11 cellular contexts compared by ENCODE assay signal in the genomic region with DNA sequence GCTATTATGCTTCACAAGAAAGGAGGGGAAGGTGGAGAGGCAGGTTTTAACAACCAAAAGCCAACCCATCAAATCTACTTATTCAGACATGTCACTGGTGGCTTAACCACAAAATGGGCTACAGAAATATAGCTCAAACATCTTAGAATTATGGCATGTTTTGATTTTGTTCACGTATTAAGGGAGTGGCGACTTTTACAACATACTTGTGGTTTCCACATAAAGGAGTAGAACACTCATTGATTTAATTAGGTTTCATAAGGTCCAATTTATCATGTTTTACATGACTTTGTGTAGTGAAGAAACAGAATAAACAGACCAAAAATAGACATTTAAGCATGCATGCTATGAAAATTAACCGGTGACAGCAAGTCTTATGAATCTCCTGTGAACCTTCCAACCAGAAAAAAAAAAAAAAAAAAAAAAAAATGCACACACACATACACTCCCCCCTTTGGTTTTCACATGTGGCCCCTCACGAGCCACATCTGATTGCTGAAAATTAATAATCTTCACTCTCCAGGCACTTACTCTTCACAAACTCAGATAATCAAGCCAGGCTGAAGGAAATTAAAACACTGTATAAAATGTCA. TPM values are rescaled to one million over a fixed set of nuclear protein-coding genes. Genes with fewer than 3 reads are reported as not detected.
DNase-seq lines count a peak whose midpoint lies in the region; ATAC-seq and TF ChIP-seq lines count a peak whose summit lies in the region.
"Had no signal": no experiment of that assay in that cellular context is flagged by ENCODE, and none has a peak within 500 bp of the region (broad histone marks: within the 10 kb centered on the region; RNA-seq: fewer than 3 reads in every experiment).

No MANE protein-coding gene starts in this region.

- no peaks in the 10 kb centered on the region for H3K27me3 Mint-ChIP-seq in naive B cell

- H3K4me1 ChIP-seq in DOHH2 (ENCODE audit: control insufficient read depth, low read length) (peaks cover 94% of the 10 kb centered on the region), ectodermal cell (ENCODE audit: control insufficient read depth, insufficient read depth, low read length) (peaks cover 24% of the 10 kb centered on the region)

- no peaks in the 10 kb centered on the region for H3K27me3 ChIP-seq in DOHH2 (ENCODE audit: control insufficient read depth, low read length)
- no peaks in the 10 kb centered on the region for H3K27me3 ChIP-seq in ectodermal cell (ENCODE audit: control insufficient read depth, insufficient read depth, low read length, poor library complexity, severe bottlenecking)

- peaks cover 43% of the 10 kb centered on the region for H3F3A ChIP-seq in DOHH2 (ENCODE audit: control insufficient read depth, insufficient read depth)

- H3K4me3 ChIP-seq in DOHH2 (ENCODE audit: low read length) (peak overlapping the region; percentile 77), ectodermal cell (ENCODE audit: insufficient read depth, low read depth, low read length) (peak overlapping the region; percentile 79)

- peak; percentile 46 for DNase-seq in NCI-H226
- peak; percentile 55 for DNase-seq in naive B cell
- DNase-seq in HK-2 (ENCODE audit: unreplicated experiment): no peak
- no peak for DNase-seq in stimulated activated naive CD4-positive, alpha-beta T cell (lab: John Stamatoyannopoulos, UW)
- no peak for DNase-seq in hypothalamus (lab: John Stamatoyannopoulos, UW)
- DNase-seq: cerebellar nuclear complex, GF-D8 had no signal

- H3K27ac ChIP-seq in DOHH2 (ENCODE audit: low read depth, low read length) (peak overlapping the region; percentile 98), ectodermal cell (ENCODE audit: insufficient read depth, low read depth, low read length, poor library complexity, severe bottlenecking) (no peak overlapping the region)

- H3K4me3 Mint-ChIP-seq in naive B cell: peak overlapping the region in 6 of 8 donors; percentile 6 to 68 (median 55)
- H3K4me3 Mint-ChIP-seq: mesothelial cell of epicardium had no signal

- H3K36me3 ChIP-seq in DOHH2 (ENCODE audit: control insufficient read depth, low read length) (peaks cover 17% of the 10 kb centered on the region; the same call in 1 of the 2 replicates), ectodermal cell (ENCODE audit: control insufficient read depth, insufficient read depth, low read length) (no peaks in the 10 kb centered on the region)

- H3K79me2 ChIP-seq in DOHH2 (ENCODE audit: control insufficient read depth, low read length): peaks cover 95% of the 10 kb centered on the region

- H4K20me1 ChIP-seq in DOHH2 (ENCODE audit: control insufficient read depth, insufficient read depth, low read depth, low read length): no peaks in the 10 kb centered on the region

- no peaks in the 10 kb centered on the region for H3K9me2 ChIP-seq in DOHH2 (replicated peaks; ENCODE audit: control insufficient read depth, low read length)

- peaks cover 0 to 6% (median 3%) of the 10 kb centered on the region in 7 donors for H3K9me3 Mint-ChIP-seq in naive B cell
- H3K9me3 Mint-ChIP-seq: mesothelial cell of epicardium had no signal

- H3K36me3 Mint-ChIP-seq in naive B cell: peaks cover 0 to 4% of the 10 kb centered on the region in 2 donors
- H3K36me3 Mint-ChIP-seq: mesothelial cell of epicardium had no signal

- peak; percentile 43 to 63 for ATAC-seq in naive B cell (ENCODE audit: low read depth in 2 of 2)
- ATAC-seq in HG02970 (IDR thresholded peaks at IDR 0.05; ENCODE audit: low FRiP score, unreplicated experiment): no peak

- peaks cover 32 to 40% (median 33%) of the 10 kb centered on the region in 3 donors for H3K4me1 Mint-ChIP-seq in naive B cell

- peak overlapping the region in 5 of 6 donors; percentile 1 to 84 (median 79) for H3K27ac Mint-ChIP-seq in naive B cell
- H3K27ac Mint-ChIP-seq: mesothelial cell of epicardium had no signal

- no peak for TF ChIP-seq CTCF in DOHH2 (IDR thresholded peaks at IDR 0.05; ENCODE audit: low read depth, low read length, poor library complexity, severe bottlenecking)

- H3K4me2 ChIP-seq in DOHH2 (ENCODE audit: low read length): peak overlapping the region; percentile 75

- H3K9me3 ChIP-seq in DOHH2 (ENCODE audit: control insufficient read depth, insufficient read depth, low read length) (no peaks in the 10 kb centered on the region), ectodermal cell (ENCODE audit: control insufficient read depth, low read length) (no peaks in the 10 kb centered on the region)

- WGBS in ectodermal cell, 2 experiments: 88 to 93% methylated on average over 4 of the region's 4 CpGs

RNA-seq across cellular contexts. Expression of a gene that starts 5.4 kb away (rescaled TPM):
- polyA plus RNA-seq in ectodermal cell (2013, experiment 1 of 4): 155 TPM
- 207 TPM for polyA plus RNA-seq in ectodermal cell (2013, experiment 2 of 4)
- 118 TPM for polyA plus RNA-seq in ectodermal cell (2013, experiment 3 of 4)
- 135 TPM for polyA plus RNA-seq in ectodermal cell (2013, experiment 4 of 4)
- 1 to 10 TPM; 3.7 to 8.7 (median 6.0) TPM for polyA plus RNA-seq in naive B cell (ENCODE audit: low read depth in 6 of 6)

Comparison
In these comparisons a context has a peak if more than half of its experiments do, and no peak if none do; other contexts are left out.
1. DNase-seq: peak in NCI-H226 (single experiment) and naive B cell (single experiment); none in HK-2 (single experiment), stimulated activated naive CD4-positive, alpha-beta T cell (0 of 6) and hypothalamus (0 of 51).